Comparison of ENCODE assay signal across 25 cellular contexts in genomic region chr10:132986978-132987377, GRCh38. TPM values are rescaled to one million over a fixed set of nuclear protein-coding genes. Genes with fewer than 3 reads are reported as not detected.
"Had no signal": no experiment of that assay in that cellular context is flagged by ENCODE, and none has a peak within 500 bp of the region (broad histone marks: within the 10 kb centered on the region; RNA-seq: fewer than 3 reads in every experiment).

No MANE protein-coding gene starts in this region.

- H3K27me3 Mint-ChIP-seq: activated CD8-positive, alpha-beta memory T cell treated with anti-CD3 and anti-CD28 coated beads, Interleukin-2, amount 10 ng/mL, durations not matched to agents 7 days and 5 days had no signal

- DNase-seq: activated CD4-positive, alpha-beta T cell treated with anti-CD3 and anti-CD28 coated beads for 4 hours; activated CD4-positive, alpha-beta T cell treated with anti-CD3 and anti-CD28 coated beads, Interleukin-2, amount 50 U/mL, for 48 hours; activated CD8-positive, alpha-beta memory T cell treated with anti-CD3 and anti-CD28 coated beads, Interleukin-2, amount 10 ng/mL, durations not matched to agents 7 days and 5 days; activated effector memory CD4-positive, alpha-beta T cell treated with Interleukin-2 at 50 U/mL for 16 hours; activated naive CD4-positive, alpha-beta T cell; activated naive CD8-positive, alpha-beta T cell treated with anti-CD3 and anti-CD28 coated beads, Interleukin-2, amount 50 U/mL, for 24 hours; activated T-cell treated with anti-CD3 and anti-CD28 coated beads, Interleukin-2, amount 50 U/mL, for 24 hours; body of pancreas; Kasumi-1; NCI-H146; NCI-H187 treated with DMSO at 0.1 percent for 48 hours; NCI-H2081 treated with DMSO at 0.1 percent for 48 hours; NCI-H446; NCI-H524; SW 1271; WERI-Rb-1 had no signal

- H3K27ac Mint-ChIP-seq: activated CD8-positive, alpha-beta memory T cell treated with anti-CD3 and anti-CD28 coated beads, Interleukin-2, amount 10 ng/mL, durations not matched to agents 7 days and 5 days; activated naive CD4-positive, alpha-beta T cell treated with anti-CD3 and anti-CD28 coated beads, Interleukin-2, amount 50 U/mL, for 72 hours; activated naive CD8-positive, alpha-beta T cell treated with anti-CD3 and anti-CD28 coated beads, Interleukin-2, amount 50 U/mL, for 24 hours; activated T-cell treated with anti-CD3 and anti-CD28 coated beads, Interleukin-2, amount 50 U/mL, for 24 hours; activated T-helper 1 cell treated with anti-CD3 and anti-CD28 coated beads, Interleukin-12 subunit alpha, Interleukin-12 subunit beta, Interleukin-2, Interleukin-4 antibody, amounts not matched to agents 30 ng/mL and 10 ng/mL and 1 ng/mL, durations not matched to agents 14 hours and 24 hours and 36 hours; T-helper 2 cell treated with Interferon-gamma antibody and Interleukin-4, amounts not matched to agents 5 μg/mL and 100 μg/mL, for 36 hours had no signal

- H3K36me3 Mint-ChIP-seq: activated CD8-positive, alpha-beta memory T cell treated with anti-CD3 and anti-CD28 coated beads, Interleukin-2, amount 10 ng/mL, durations not matched to agents 7 days and 5 days; activated naive CD4-positive, alpha-beta T cell treated with anti-CD3 and anti-CD28 coated beads, Interleukin-2, amount 50 U/mL, for 72 hours had no signal

- H3K4me3 ChIP-seq: body of pancreas, Peyer's patch, SJSA1 had no signal

- H3K36me3 ChIP-seq: ascending aorta, Peyer's patch, SJSA1, WERI-Rb-1 had no signal

- H3K4me3 Mint-ChIP-seq: activated CD8-positive, alpha-beta memory T cell treated with anti-CD3 and anti-CD28 coated beads, Interleukin-2, amount 10 ng/mL, durations not matched to agents 7 days and 5 days; activated naive CD8-positive, alpha-beta T cell treated with anti-CD3 and anti-CD28 coated beads, Interleukin-2, amount 50 U/mL, for 24 hours; activated T-cell treated with anti-CD3 and anti-CD28 coated beads, Interleukin-2, amount 50 U/mL, for 24 hours; activated T-helper 1 cell treated with anti-CD3 and anti-CD28 coated beads, Interleukin-12 subunit alpha, Interleukin-12 subunit beta, Interleukin-2, Interleukin-4 antibody, amounts not matched to agents 30 ng/mL and 10 ng/mL and 1 ng/mL, durations not matched to agents 14 hours and 24 hours and 36 hours; T-helper 2 cell treated with Interferon-gamma antibody and Interleukin-4, amounts not matched to agents 5 μg/mL and 100 μg/mL, for 36 hours had no signal

- ATAC-seq: activated CD4-positive, CD25-positive, alpha-beta regulatory T cell treated with anti-CD3 and anti-CD28 coated beads, Interleukin-2, amount 50 U/mL, for 24 hours; activated CD8-positive, alpha-beta memory T cell treated with anti-CD3 and anti-CD28 coated beads, Interleukin-2, amount 10 ng/mL, durations not matched to agents 7 days and 5 days; activated naive CD8-positive, alpha-beta T cell treated with anti-CD3 and anti-CD28 coated beads, Interleukin-2, amount 50 U/mL, for 24 hours; body of pancreas had no signal

- H3K4me1 Mint-ChIP-seq: activated CD8-positive, alpha-beta memory T cell treated with anti-CD3 and anti-CD28 coated beads, Interleukin-2, amount 10 ng/mL, durations not matched to agents 7 days and 5 days; activated naive CD8-positive, alpha-beta T cell treated with anti-CD3 and anti-CD28 coated beads, Interleukin-2, amount 50 U/mL, for 24 hours had no signal

- H3K9me3 ChIP-seq: ascending aorta, body of pancreas, Peyer's patch, SJSA1 had no signal

- H3K27ac ChIP-seq: ascending aorta, body of pancreas, Peyer's patch, RWPE1, SJSA1, WERI-Rb-1 had no signal

- H3K27me3 ChIP-seq: ascending aorta, body of pancreas, Peyer's patch, SJSA1 had no signal

- H3K9me3 Mint-ChIP-seq: activated naive CD4-positive, alpha-beta T cell treated with anti-CD3 and anti-CD28 coated beads, Interleukin-2, amount 50 U/mL, for 72 hours; activated naive CD8-positive, alpha-beta T cell treated with anti-CD3 and anti-CD28 coated beads, Interleukin-2, amount 50 U/mL, for 24 hours; activated T-cell treated with anti-CD3 and anti-CD28 coated beads, Interleukin-2, amount 50 U/mL, for 24 hours; activated T-helper 1 cell treated with anti-CD3 and anti-CD28 coated beads, Interleukin-12 subunit alpha, Interleukin-12 subunit beta, Interleukin-2, Interleukin-4 antibody, amounts not matched to agents 30 ng/mL and 10 ng/mL and 1 ng/mL, durations not matched to agents 14 hours and 24 hours and 36 hours; T-helper 2 cell treated with Interferon-gamma antibody and Interleukin-4, amounts not matched to agents 5 μg/mL and 100 μg/mL, for 36 hours had no signal

- H3K4me1 ChIP-seq: ascending aorta, body of pancreas, Peyer's patch had no signal

RNA-seq across cellular contexts. Expression of gene CFAP46, which starts 44.6 kb away (rescaled TPM):
- total RNA-seq: activated CD8-positive, alpha-beta memory T cell treated with anti-CD3 and anti-CD28 coated beads, Interleukin-2, amount 10 ng/mL, durations not matched to agents 7 days and 5 days; activated T-helper 1 cell treated with anti-CD3 and anti-CD28 coated beads, Interleukin-12 subunit alpha, Interleukin-12 subunit beta, Interleukin-2, Interleukin-4 antibody, amounts not matched to agents 30 ng/mL and 10 ng/mL and 1 ng/mL, durations not matched to agents 14 hours and 24 hours and 36 hours; ascending aorta; Peyer's patch; T-helper 1 cell treated with Interleukin-12 subunit alpha and Interleukin-12 subunit beta and Interleukin-4 antibody, amounts not matched to agents 30 ng/mL and 1 ng/mL, for 36 hours had no signal
